9 cellular contexts compared by ENCODE assay signal in genomic region chr9:113350338-113350672, GRCh38. TPM values are rescaled to one million over a fixed set of nuclear protein-coding genes. Genes with fewer than 3 reads are reported as not detected.
DNase-seq lines count a peak whose midpoint lies in the region; ATAC-seq, FAIRE-seq and TF ChIP-seq lines count a peak whose summit lies in the region.
"Had no signal": no experiment of that assay in that cellular context is flagged by ENCODE, and none has a peak within 500 bp of the region (broad histone marks: within the 10 kb centered on the region; RNA-seq: fewer than 3 reads in every experiment).

No MANE protein-coding gene starts in this region.

- WGBS in body of pancreas, 2 donors: 1% methylated on average over 7 of the region's 7 CpGs
- 16 to 21% methylated on average over 7 of the region's 7 CpGs for WGBS in lower leg skin, 2 donors

- intact Hi-C loops in HCT116 (cut with micrococcal nuclease): no loop called here
- intact Hi-C loops in body of pancreas (cut with DNase I): no loop called here
- intact Hi-C loops in lower leg skin (cut with DNase I; ENCODE audit: low total_unique reads): no loop called here

- H4K20me1 ChIP-seq in HCT116 (ENCODE audit: insufficient read depth): no peaks in the 10 kb centered on the region

- H3K9me3 Mint-ChIP-seq in natural killer cell treated with Interleukin-12 subunit alpha and Interleukin-12 subunit beta and Interleukin-15 and Interleukin-18, amount 100 ng/mL, for 72 hours: no peaks in the 10 kb centered on the region

- CTCF ChIA-PET in HCT116 (lab: Charles Lee): no interaction called here

- H3K27me3 Mint-ChIP-seq in natural killer cell treated with Interleukin-12 subunit alpha and Interleukin-12 subunit beta and Interleukin-15 and Interleukin-18, amount 100 ng/mL, for 72 hours: no peaks in the 10 kb centered on the region

- RAD21 ChIA-PET in HCT116 (lab: Charles Lee; ENCODE audit: low non-redundant PET in 1 of 2, low total read pairs in 2 of 2, uncharacterized antibody in 2 of 2, unreplicated experiment in 2 of 2): interaction anchor here in 1 of 2 experiments (0.5 kb wide), 1 partner anchor 26 kb away, joined by 3 read pairs; the partner anchor contains the start of gene HDHD3

- no peak overlapping the region for H3K27ac ChIP-seq in HCT116 (ENCODE audit: low read depth, low read length)
- peak overlapping the region; percentile 69 to 86 (median 76) for H3K27ac ChIP-seq in body of pancreas

- no peaks in the 10 kb centered on the region for H3K36me3 Mint-ChIP-seq in natural killer cell treated with Interleukin-12 subunit alpha and Interleukin-12 subunit beta and Interleukin-15 and Interleukin-18, amount 100 ng/mL, for 72 hours

- H3K27ac Mint-ChIP-seq in natural killer cell treated with Interleukin-12 subunit alpha and Interleukin-12 subunit beta and Interleukin-15 and Interleukin-18, amount 100 ng/mL, for 72 hours: peak overlapping the region; percentile 46 to 89

- FAIRE-seq in urothelium cell line (lab: Jason Lieb, UNC): no peak

- DNase-seq in COLO668 (lab: John Stamatoyannopoulos, UW; ENCODE audit: unreplicated experiment) (peak; percentile 45), HCT116 (ENCODE audit: low read depth, low spot score) (no peak), body of pancreas (peak in 2 of 4 donors; percentile 26 to 37), lower leg skin (ENCODE audit: low spot score in 2 of 2) (no peak), urothelium cell line (ENCODE audit: low spot score) (no peak)
- no peak for DNase-seq in natural killer cell treated with Interleukin-12 subunit alpha and Interleukin-12 subunit beta and Interleukin-15 and Interleukin-18, amount 100 ng/mL, for 72 hours (ENCODE audit: low spot score)

- H3K9me3 ChIP-seq in HCT116 (ENCODE audit: control insufficient read depth in 1 of 2, insufficient read depth in 1 of 2, low read depth in 1 of 2, low read length in 2 of 2): no peaks in the 10 kb centered on the region
- H3K9me3 ChIP-seq in body of pancreas: no peaks in the 10 kb centered on the region

- BruUV-seq in HCT116 (replicated peaks; lab: Mats Ljungman, UMichigan): no TSS peak

- H3K4me2 ChIP-seq in HCT116 (ENCODE audit: low read length): peak overlapping the region; percentile 98

- no peak for TF ChIP-seq RAD21 in HCT116 (IDR thresholded peaks at IDR 0.05; ENCODE audit: low read depth)

- TF ChIP-seq POLR2A in HCT116 (IDR thresholded peaks at IDR 0.05; ENCODE audit: borderline replicate concordance, extremely low read depth, insufficient read depth, insufficient read length) (no peak), body of pancreas (IDR thresholded peaks at IDR 0.05) (no peak), lower leg skin (IDR thresholded peaks at IDR 0.05) (no peak)

- H3K4me1 Mint-ChIP-seq in natural killer cell treated with Interleukin-12 subunit alpha and Interleukin-12 subunit beta and Interleukin-15 and Interleukin-18, amount 100 ng/mL, for 72 hours (ENCODE audit: low read depth in 2 of 2): peaks cover 27 to 29% of the 10 kb centered on the region in 2 donors

- no peaks in the 10 kb centered on the region for H3K27me3 ChIP-seq in HCT116 (ENCODE audit: insufficient read depth, low read length)
- no peaks in the 10 kb centered on the region for H3K27me3 ChIP-seq in body of pancreas

- H2AFZ ChIP-seq in HCT116 (ENCODE audit: low read depth, low read length, poor library complexity, severe bottlenecking): no peak overlapping the region

- no peak for TF ChIP-seq CTCF in HCT116 (IDR thresholded peaks at IDR 0.05 in 2 of 3, conservative IDR thresholded peaks at IDR 0.05 in 1 of 3; ENCODE audit: borderline replicate concordance in 1 of 3, insufficient read depth in 1 of 3, low read depth in 2 of 3, low read length in 2 of 3)
- no peak for TF ChIP-seq CTCF in body of pancreas (IDR thresholded peaks at IDR 0.05)
- no peak for TF ChIP-seq CTCF in lower leg skin (IDR thresholded peaks at IDR 0.05)

- peak overlapping the region; percentile 89 for H3K4me3 Mint-ChIP-seq in natural killer cell treated with Interleukin-12 subunit alpha and Interleukin-12 subunit beta and Interleukin-15 and Interleukin-18, amount 100 ng/mL, for 72 hours

- no peaks in the 10 kb centered on the region for H3K9me2 ChIP-seq in HCT116 (ENCODE audit: insufficient read depth)

- H3K4me1 ChIP-seq in HCT116 (ENCODE audit: control insufficient read depth in 1 of 2, insufficient read depth in 2 of 2, low read length in 2 of 2) (peaks cover 3 to 34% of the 10 kb centered on the region in 2 experiments; a peak in 3 of 4 replicates), body of pancreas (peaks cover 15% of the 10 kb centered on the region)

- POLR2A ChIA-PET in HCT116 (lab: Charles Lee): interaction anchor here (0.6 to 1.8 kb wide), 2 partner anchors 10 to 25 kb away, joined by 4 to 13 read pairs; partner anchors contain the start of gene WDR31

- peak overlapping the region; percentile 71 for H3K9ac ChIP-seq in HCT116 (ENCODE audit: low read length)

- no peak for ATAC-seq in HCT116
- peak; percentile 54 for ATAC-seq in body of pancreas
- ATAC-seq in natural killer cell treated with Interleukin-12 subunit alpha and Interleukin-12 subunit beta and Interleukin-15 and Interleukin-18, amount 100 ng/mL, for 72 hours: peak in 1 of 2 donors; percentile 8
- no peak for ATAC-seq in GM21390 (IDR thresholded peaks at IDR 0.05; ENCODE audit: unreplicated experiment)
- no peak for ATAC-seq in GM21619 (IDR thresholded peaks at IDR 0.05; ENCODE audit: unreplicated experiment)

- H3K36me3 ChIP-seq in HCT116 (ENCODE audit: control insufficient read depth in 1 of 2, insufficient read depth in 2 of 2, low read length in 2 of 2): no peaks in the 10 kb centered on the region
- H3K36me3 ChIP-seq in body of pancreas (replicated peaks in 1 of 2; ENCODE audit: insufficient read depth in 1 of 2, low read depth in 2 of 2): no peaks in the 10 kb centered on the region

- H3K79me2 ChIP-seq in HCT116 (ENCODE audit: insufficient read depth, low read length): peaks cover 22% of the 10 kb centered on the region

- H3K4me3 ChIP-seq in HCT116 (replicated peaks in 1 of 2; ENCODE audit: low read depth in 1 of 2, low read length in 2 of 2): peak overlapping the region; percentile 64 to 72
- H3K4me3 ChIP-seq in body of pancreas: peak overlapping the region; percentile 60 to 74
- no peak overlapping the region for H3K4me3 ChIP-seq in lower leg skin (ENCODE audit: low read depth, poor library complexity, severe bottlenecking)

TF ChIP-seq in HCT116, 20 proteins besides CTCF, POLR2A, EP300 and RAD21:
- TF ChIP-seq ZFX (IDR thresholded peaks at IDR 0.05): no peak

RNA-seq across cellular contexts. Expression of gene BSPRY, which starts 1.0 kb away (rescaled TPM):
- total RNA-seq in HCT116 (2021; ENCODE audit: unreplicated experiment) (22.7 TPM), body of pancreas (10 to 100 TPM; 27.0 to 47.0 TPM), lower leg skin (10 to 100 TPM; 36.9 to 56.9 (median 43.4) TPM)
- polyA plus RNA-seq in HCT116 (2012): 31.3 and 36.6 TPM in 2 replicates
- total RNA-seq in natural killer cell treated with Interleukin-12 subunit alpha and Interleukin-12 subunit beta and Interleukin-15 and Interleukin-18, amount 100 ng/mL, for 72 hours: 1 to 10 TPM; 2.5 to 5.0 TPM
- total RNA-seq: M059J had no signal

RNA-seq across cellular contexts. Expression of gene WDR31, which starts 10.2 kb away (rescaled TPM):
- 5.9 TPM for total RNA-seq in HCT116 (2021; ENCODE audit: unreplicated experiment)
- polyA plus RNA-seq in HCT116 (2012): 3.8 and 4.6 TPM in 2 replicates
- 1 to 10 TPM; 1.0 to 2.3 TPM for total RNA-seq in body of pancreas
- total RNA-seq in natural killer cell treated with Interleukin-12 subunit alpha and Interleukin-12 subunit beta and Interleukin-15 and Interleukin-18, amount 100 ng/mL, for 72 hours: 1 to 10 TPM in 1 of 2 donors, under 1 TPM in 1; 0.83 to 1.4 TPM
- 1 to 10 TPM; 1.3 to 2.3 (median 1.8) TPM for total RNA-seq in lower leg skin

RNA-seq across cellular contexts. Expression of gene HDHD3, which starts 26.5 kb away (rescaled TPM):
- total RNA-seq in HCT116 (2021; ENCODE audit: unreplicated experiment) (21.8 TPM), body of pancreas (10 to 100 TPM; 38.9 to 51.9 TPM), lower leg skin (10 to 100 TPM; 44.7 to 50.3 (median 48.3) TPM)
- 22.8 and 23.8 TPM in 2 replicates for polyA plus RNA-seq in HCT116 (2012)
- total RNA-seq in natural killer cell treated with Interleukin-12 subunit alpha and Interleukin-12 subunit beta and Interleukin-15 and Interleukin-18, amount 100 ng/mL, for 72 hours: 10 to 100 TPM; 11.0 to 15.7 TPM

RNA-seq across cellular contexts. Expression of gene RNF183, which starts 47.1 kb away (rescaled TPM):
- total RNA-seq in HCT116 (2021; ENCODE audit: unreplicated experiment): 0.12 TPM
- 0.17 and 0.41 TPM in 2 replicates for polyA plus RNA-seq in HCT116 (2012)
- total RNA-seq in body of pancreas: not detected
- not detected for total RNA-seq in natural killer cell treated with Interleukin-12 subunit alpha and Interleukin-12 subunit beta and Interleukin-15 and Interleukin-18, amount 100 ng/mL, for 72 hours
- 1 to 10 TPM in 2 of 4 donors, not detected in 2; 1.1 to 1.5 TPM for total RNA-seq in lower leg skin
- total RNA-seq: M059J had no signal

RNA-seq across cellular contexts. Expression of gene ALAD, which starts 50.8 kb away (rescaled TPM):
- total RNA-seq in HCT116 (2021; ENCODE audit: unreplicated experiment): 14.0 TPM
- 15.1 and 15.7 TPM in 2 replicates for polyA plus RNA-seq in HCT116 (2012)
- total RNA-seq in body of pancreas: 10 to 100 TPM; 42.5 to 44.1 TPM
- 10 to 100 TPM; 18.7 to 19.5 TPM for total RNA-seq in natural killer cell treated with Interleukin-12 subunit alpha and Interleukin-12 subunit beta and Interleukin-15 and Interleukin-18, amount 100 ng/mL, for 72 hours
- total RNA-seq in lower leg skin: 10 to 100 TPM; 26.0 to 60.7 (median 39.9) TPM
